ENCODE assay signal across 1 cellular context in genomic region chr5:95861221-95861857, GRCh38.
A peak's percentile ranks its signal among the peaks of the same experiment; 100 is the strongest.
TF ChIP-seq lines count a peak whose summit lies in the region.

No MANE protein-coding gene starts in this region.

TF ChIP-seq in HepG2, 621 proteins besides CTCF, POLR2A, EP300 and RAD21 (continued from another document and continues in another):
- TF ChIP-seq POGK (CRISPR knock-in tag; conservative IDR thresholded peaks at IDR 0.05) (0 out of 2 replicates have a peak, but pooled peaks have one; percentile 26), CREB1 (IDR thresholded peaks at IDR 0.05) (peak; percentile 72; the same call in 1 of the 2 replicates), CREB1 (CRISPR knock-in tag; IDR thresholded peaks at IDR 0.05) (peak; percentile 79), HCFC1 (IDR thresholded peaks at IDR 0.05; ENCODE audit: low read depth, low read length) (no peak), SOX6 (IDR thresholded peaks at IDR 0.05) (no peak), SOX6 (CRISPR knock-in tag; IDR thresholded peaks at IDR 0.05) (peak; percentile 89), RBFOX2 (IDR thresholded peaks at IDR 0.05; ENCODE audit: low read depth, low read length) (peak; percentile 36; the same call in 1 of the 2 replicates), ZNF12 (CRISPR knock-in tag; IDR thresholded peaks at IDR 0.05) (peak; percentile 58; the same call in 1 of the 2 replicates), PHF8 (CRISPR knock-in tag; IDR thresholded peaks at IDR 0.05) (peak; percentile 40; the same call in 1 of the 2 replicates), ZBTB43 (CRISPR knock-in tag; conservative IDR thresholded peaks at IDR 0.05) (peak; percentile 52; the same call in 1 of the 2 replicates), HNF4G (IDR thresholded peaks at IDR 0.05; ENCODE audit: borderline replicate concordance, low read depth, low read length) (no peak), HNF4G (CRISPR knock-in tag; IDR thresholded peaks at IDR 0.05; ENCODE audit: borderline replicate concordance, low read depth) (peak; percentile 26; the same call in 1 of the 2 replicates), ZNF607 (CRISPR knock-in tag; IDR thresholded peaks at IDR 0.05; ENCODE audit: borderline replicate concordance) (0 out of 2 replicates have a peak, but pooled peaks have one; percentile 26), GATAD1 (CRISPR knock-in tag; IDR thresholded peaks at IDR 0.05) (peak; percentile 49), KDM2A (CRISPR knock-in tag; IDR thresholded peaks at IDR 0.05; ENCODE audit: borderline replicate concordance, low read depth) (peak; percentile 62; the same call in 1 of the 2 replicates), MXD4 (CRISPR knock-in tag; IDR thresholded peaks at IDR 0.05) (peak; percentile 85), ZNF264 (CRISPR knock-in tag; IDR thresholded peaks at IDR 0.05) (no peak), TRAFD1 (CRISPR knock-in tag; IDR thresholded peaks at IDR 0.05; ENCODE audit: borderline replicate concordance) (peak; percentile 17; the same call in 1 of the 2 replicates), ZNF776 (CRISPR knock-in tag; IDR thresholded peaks at IDR 0.05) (no peak), BORCS8-MEF2B (CRISPR knock-in tag; IDR thresholded peaks at IDR 0.05) (no peak; the same call in 1 of the 2 replicates), ZSCAN20 (CRISPR knock-in tag; IDR thresholded peaks at IDR 0.05; ENCODE audit: borderline replicate concordance) (no peak), ZNF205 (CRISPR knock-in tag; IDR thresholded peaks at IDR 0.05) (no peak), ZNF720 (CRISPR knock-in tag; IDR thresholded peaks at IDR 0.05) (no peak), PAXIP1 (CRISPR knock-in tag; conservative IDR thresholded peaks at IDR 0.05) (peak; percentile 72), KMT2A (CRISPR knock-in tag; IDR thresholded peaks at IDR 0.05) (peak; percentile 84; the same call in 1 of the 2 replicates), ZNF564 (CRISPR knock-in tag; IDR thresholded peaks at IDR 0.05) (no peak; the same call in 1 of the 2 replicates), AHDC1 (CRISPR knock-in tag; IDR thresholded peaks at IDR 0.05; ENCODE audit: borderline replicate concordance) (0 out of 2 replicates have a peak, but pooled peaks have one; percentile 17), SNAI1 (CRISPR knock-in tag; IDR thresholded peaks at IDR 0.05; ENCODE audit: borderline replicate concordance) (no peak), MIER3 (CRISPR knock-in tag; IDR thresholded peaks at IDR 0.05; ENCODE audit: borderline replicate concordance) (peak; percentile 76), ARID2 (CRISPR knock-in tag; IDR thresholded peaks at IDR 0.05; ENCODE audit: borderline replicate concordance) (no peak), IRF2 (CRISPR knock-in tag; IDR thresholded peaks at IDR 0.05) (peak; percentile 55; the same call in 1 of the 2 replicates), ZNF589 (CRISPR knock-in tag; conservative IDR thresholded peaks at IDR 0.05) (no peak), TFE3 (CRISPR knock-in tag; IDR thresholded peaks at IDR 0.05) (peak; percentile 96), NR1H2 (CRISPR knock-in tag; IDR thresholded peaks at IDR 0.05; ENCODE audit: borderline replicate concordance, low read depth) (no peak), PTBP1 (IDR thresholded peaks at IDR 0.05; ENCODE audit: low read depth, low read length, poor library complexity, severe bottlenecking) (no peak), HOMEZ (CRISPR knock-in tag; IDR thresholded peaks at IDR 0.05; ENCODE audit: low read depth) (peak; percentile 58; the same call in 1 of the 2 replicates), ZFX (CRISPR knock-in tag; IDR thresholded peaks at IDR 0.05; ENCODE audit: low read depth) (peak; percentile 49; the same call in 1 of the 2 replicates), ZNF530 (CRISPR knock-in tag; IDR thresholded peaks at IDR 0.05; ENCODE audit: low read depth) (no peak), SIX1 (CRISPR knock-in tag; IDR thresholded peaks at IDR 0.05; ENCODE audit: borderline replicate concordance) (peak; percentile 98), ZBTB20 (CRISPR knock-in tag; IDR thresholded peaks at IDR 0.05; ENCODE audit: borderline replicate concordance, low read depth) (peak; percentile 41; the same call in 1 of the 2 replicates), PREB (CRISPR knock-in tag; IDR thresholded peaks at IDR 0.05) (no peak), ZNF639 (CRISPR knock-in tag; conservative IDR thresholded peaks at IDR 0.05) (no peak)
